In genomic region chr6:3841066-3841454, GRCh38 we compare ENCODE assay signal across 1 cellular context.
TF ChIP-seq lines count a peak whose summit lies in the region.

No MANE protein-coding gene starts in this region.

TF ChIP-seq in HepG2, 621 proteins besides CTCF, POLR2A, EP300 and RAD21 (continued from another document):
- TF ChIP-seq RFXAP (CRISPR knock-in tag; IDR thresholded peaks at IDR 0.05; ENCODE audit: borderline replicate concordance) (no peak), KDM1A (CRISPR knock-in tag; IDR thresholded peaks at IDR 0.05) (peak; percentile 82), TBL1XR1 (IDR thresholded peaks at IDR 0.05; ENCODE audit: borderline replicate concordance, low read length, partially characterized antibody) (peak; percentile 79), MTF1 (CRISPR knock-in tag; IDR thresholded peaks at IDR 0.05) (no peak), SKI (IDR thresholded peaks at IDR 0.05; ENCODE audit: partially characterized antibody) (no peak), ZNF780A (CRISPR knock-in tag; IDR thresholded peaks at IDR 0.05) (no peak), PPARG (CRISPR knock-in tag; conservative IDR thresholded peaks at IDR 0.05) (peak; percentile 60; the same call in 1 of the 2 replicates), ZNF18 (CRISPR knock-in tag; IDR thresholded peaks at IDR 0.05; ENCODE audit: insufficient replicate concordance) (no peak), CHCHD3 (CRISPR knock-in tag; IDR thresholded peaks at IDR 0.05) (no peak), ZNF496 (CRISPR knock-in tag; IDR thresholded peaks at IDR 0.05; ENCODE audit: insufficient replicate concordance) (no peak), CREB1 (IDR thresholded peaks at IDR 0.05) (no peak), CREB1 (CRISPR knock-in tag; IDR thresholded peaks at IDR 0.05) (no peak; the same call in 1 of the 2 replicates), ZNF660 (CRISPR knock-in tag; IDR thresholded peaks at IDR 0.05; ENCODE audit: borderline replicate concordance, low read depth) (no peak), ZBTB43 (CRISPR knock-in tag; conservative IDR thresholded peaks at IDR 0.05) (peak; percentile 78), IRF2 (CRISPR knock-in tag; IDR thresholded peaks at IDR 0.05) (peak; percentile 70), CEBPG (CRISPR knock-in tag; IDR thresholded peaks at IDR 0.05) (peak; percentile 99), RELA (CRISPR knock-in tag; IDR thresholded peaks at IDR 0.05) (no peak), ZNF281 (CRISPR knock-in tag; IDR thresholded peaks at IDR 0.05; ENCODE audit: borderline replicate concordance) (peak; percentile 41; the same call in 1 of the 2 replicates), PHF5A (CRISPR knock-in tag; IDR thresholded peaks at IDR 0.05; ENCODE audit: low read depth, unreplicated experiment) (peak; percentile 68), MXI1 (IDR thresholded peaks at IDR 0.05; ENCODE audit: borderline replicate concordance, low read depth, low read length) (peak; percentile 52; the same call in 1 of the 3 replicates), ERF (CRISPR knock-in tag; IDR thresholded peaks at IDR 0.05) (peak; percentile 71), EED (CRISPR knock-in tag; IDR thresholded peaks at IDR 0.05) (no peak), SRSF4 (IDR thresholded peaks at IDR 0.05; ENCODE audit: low read depth, low read length, poor library complexity, severe bottlenecking) (no peak), MED8 (CRISPR knock-in tag; IDR thresholded peaks at IDR 0.05; ENCODE audit: insufficient replicate concordance) (peak; percentile 45)
- TF ChIP-seq, protein P1, sequence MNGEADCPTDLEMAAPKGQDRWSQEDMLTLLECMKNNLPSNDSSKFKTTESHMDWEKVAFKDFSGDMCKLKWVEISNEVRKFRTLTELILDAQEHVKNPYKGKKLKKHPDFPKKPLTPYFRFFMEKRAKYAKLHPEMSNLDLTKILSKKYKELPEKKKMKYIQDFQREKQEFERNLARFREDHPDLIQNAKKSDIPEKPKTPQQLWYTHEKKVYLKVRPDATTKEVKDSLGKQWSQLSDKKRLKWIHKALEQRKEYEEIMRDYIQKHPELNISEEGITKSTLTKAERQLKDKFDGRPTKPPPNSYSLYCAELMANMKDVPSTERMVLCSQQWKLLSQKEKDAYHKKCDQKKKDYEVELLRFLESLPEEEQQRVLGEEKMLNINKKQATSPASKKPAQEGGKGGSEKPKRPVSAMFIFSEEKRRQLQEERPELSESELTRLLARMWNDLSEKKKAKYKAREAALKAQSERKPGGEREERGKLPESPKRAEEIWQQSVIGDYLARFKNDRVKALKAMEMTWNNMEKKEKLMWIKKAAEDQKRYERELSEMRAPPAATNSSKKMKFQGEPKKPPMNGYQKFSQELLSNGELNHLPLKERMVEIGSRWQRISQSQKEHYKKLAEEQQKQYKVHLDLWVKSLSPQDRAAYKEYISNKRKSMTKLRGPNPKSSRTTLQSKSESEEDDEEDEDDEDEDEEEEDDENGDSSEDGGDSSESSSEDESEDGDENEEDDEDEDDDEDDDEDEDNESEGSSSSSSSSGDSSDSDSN (CRISPR knock-in tag; IDR thresholded peaks at IDR 0.05), result no peak
- TF ChIP-seq, protein P2, sequence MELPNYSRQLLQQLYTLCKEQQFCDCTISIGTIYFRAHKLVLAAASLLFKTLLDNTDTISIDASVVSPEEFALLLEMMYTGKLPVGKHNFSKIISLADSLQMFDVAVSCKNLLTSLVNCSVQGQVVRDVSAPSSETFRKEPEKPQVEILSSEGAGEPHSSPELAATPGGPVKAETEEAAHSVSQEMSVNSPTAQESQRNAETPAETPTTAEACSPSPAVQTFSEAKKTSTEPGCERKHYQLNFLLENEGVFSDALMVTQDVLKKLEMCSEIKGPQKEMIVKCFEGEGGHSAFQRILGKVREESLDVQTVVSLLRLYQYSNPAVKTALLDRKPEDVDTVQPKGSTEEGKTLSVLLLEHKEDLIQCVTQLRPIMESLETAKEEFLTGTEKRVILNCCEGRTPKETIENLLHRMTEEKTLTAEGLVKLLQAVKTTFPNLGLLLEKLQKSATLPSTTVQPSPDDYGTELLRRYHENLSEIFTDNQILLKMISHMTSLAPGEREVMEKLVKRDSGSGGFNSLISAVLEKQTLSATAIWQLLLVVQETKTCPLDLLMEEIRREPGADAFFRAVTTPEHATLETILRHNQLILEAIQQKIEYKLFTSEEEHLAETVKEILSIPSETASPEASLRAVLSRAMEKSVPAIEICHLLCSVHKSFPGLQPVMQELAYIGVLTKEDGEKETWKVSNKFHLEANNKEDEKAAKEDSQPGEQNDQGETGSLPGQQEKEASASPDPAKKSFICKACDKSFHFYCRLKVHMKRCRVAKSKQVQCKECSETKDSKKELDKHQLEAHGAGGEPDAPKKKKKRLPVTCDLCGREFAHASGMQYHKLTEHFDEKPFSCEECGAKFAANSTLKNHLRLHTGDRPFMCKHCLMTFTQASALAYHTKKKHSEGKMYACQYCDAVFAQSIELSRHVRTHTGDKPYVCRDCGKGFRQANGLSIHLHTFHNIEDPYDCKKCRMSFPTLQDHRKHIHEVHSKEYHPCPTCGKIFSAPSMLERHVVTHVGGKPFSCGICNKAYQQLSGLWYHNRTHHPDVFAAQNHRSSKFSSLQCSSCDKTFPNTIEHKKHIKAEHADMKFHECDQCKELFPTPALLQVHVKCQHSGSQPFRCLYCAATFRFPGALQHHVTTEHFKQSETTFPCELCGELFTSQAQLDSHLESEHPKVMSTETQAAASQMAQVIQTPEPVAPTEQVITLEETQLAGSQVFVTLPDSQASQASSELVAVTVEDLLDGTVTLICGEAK (IDR thresholded peaks at IDR 0.05), result no peak
- TF ChIP-seq, protein P2 (CRISPR knock-in tag; IDR thresholded peaks at IDR 0.05), result no peak
- TF ChIP-seq, protein P3, sequence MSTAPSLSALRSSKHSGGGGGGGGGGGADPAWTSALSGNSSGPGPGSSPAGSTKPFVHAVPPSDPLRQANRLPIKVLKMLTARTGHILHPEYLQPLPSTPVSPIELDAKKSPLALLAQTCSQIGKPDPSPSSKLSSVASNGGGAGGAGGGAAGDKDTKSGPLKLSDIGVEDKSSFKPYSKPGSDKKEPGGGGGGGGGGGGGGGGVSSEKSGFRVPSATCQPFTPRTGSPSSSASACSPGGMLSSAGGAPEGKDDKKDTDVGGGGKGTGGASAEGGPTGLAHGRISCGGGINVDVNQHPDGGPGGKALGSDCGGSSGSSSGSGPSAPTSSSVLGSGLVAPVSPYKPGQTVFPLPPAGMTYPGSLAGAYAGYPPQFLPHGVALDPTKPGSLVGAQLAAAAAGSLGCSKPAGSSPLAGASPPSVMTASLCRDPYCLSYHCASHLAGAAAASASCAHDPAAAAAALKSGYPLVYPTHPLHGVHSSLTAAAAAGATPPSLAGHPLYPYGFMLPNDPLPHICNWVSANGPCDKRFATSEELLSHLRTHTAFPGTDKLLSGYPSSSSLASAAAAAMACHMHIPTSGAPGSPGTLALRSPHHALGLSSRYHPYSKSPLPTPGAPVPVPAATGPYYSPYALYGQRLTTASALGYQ (CRISPR knock-in tag; IDR thresholded peaks at IDR 0.05), result peak; percentile 72
- TF ChIP-seq, protein P4, sequence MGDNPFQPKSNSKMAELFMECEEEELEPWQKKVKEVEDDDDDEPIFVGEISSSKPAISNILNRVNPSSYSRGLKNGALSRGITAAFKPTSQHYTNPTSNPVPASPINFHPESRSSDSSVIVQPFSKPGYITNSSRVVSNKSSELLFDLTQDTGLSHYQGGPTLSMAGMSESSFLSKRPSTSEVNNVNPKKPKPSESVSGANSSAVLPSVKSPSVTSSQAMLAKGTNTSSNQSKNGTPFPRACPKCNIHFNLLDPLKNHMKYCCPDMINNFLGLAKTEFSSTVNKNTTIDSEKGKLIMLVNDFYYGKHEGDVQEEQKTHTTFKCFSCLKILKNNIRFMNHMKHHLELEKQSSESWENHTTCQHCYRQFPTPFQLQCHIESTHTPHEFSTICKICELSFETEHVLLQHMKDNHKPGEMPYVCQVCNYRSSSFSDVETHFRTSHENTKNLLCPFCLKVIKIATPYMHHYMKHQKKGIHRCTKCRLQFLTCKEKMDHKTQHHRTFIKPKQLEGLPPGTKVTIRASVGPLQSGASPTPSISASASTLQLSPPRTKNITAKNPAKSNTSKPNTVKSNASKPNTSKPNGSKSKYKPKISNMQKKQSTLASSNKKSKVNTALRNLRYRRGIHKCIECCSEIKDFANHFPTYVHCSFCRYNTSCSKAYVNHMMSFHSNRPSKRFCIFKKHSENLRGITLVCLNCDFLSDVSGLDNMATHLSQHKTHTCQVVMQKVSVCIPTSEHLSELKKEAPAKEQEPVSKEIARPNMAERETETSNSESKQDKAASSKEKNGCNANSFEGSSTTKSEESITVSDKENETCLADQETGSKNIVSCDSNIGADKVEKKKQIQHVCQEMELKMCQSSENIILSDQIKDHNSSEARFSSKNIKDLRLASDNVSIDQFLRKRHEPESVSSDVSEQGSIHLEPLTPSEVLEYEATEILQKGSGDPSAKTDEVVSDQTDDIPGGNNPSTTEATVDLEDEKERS (CRISPR knock-in tag; IDR thresholded peaks at IDR 0.05), result peak; percentile 46
